ENCODE assay signal across 23 cellular contexts in genomic region chr16:4523686-4524085, GRCh38. TPM values are rescaled to one million over a fixed set of nuclear protein-coding genes. Genes with fewer than 3 reads are reported as not detected.
DNase-seq lines count a peak whose midpoint lies in the region; ATAC-seq and TF ChIP-seq lines count a peak whose summit lies in the region.
"Had no signal": no experiment of that assay in that cellular context is flagged by ENCODE, and none has a peak within 500 bp of the region (broad histone marks: within the 10 kb centered on the region; RNA-seq: fewer than 3 reads in every experiment).

No MANE protein-coding gene starts in this region.

- H3K27ac ChIP-seq in right cardiac atrium (ENCODE audit: low read length) (peak overlapping the region; percentile 12), RWPE1 (no peak overlapping the region)
- H3K27ac ChIP-seq in CD8-positive, alpha-beta memory T cell (ENCODE audit: low read depth, low read length): no peak overlapping the region
- H3K27ac ChIP-seq: A549, C4-2B, cardiac muscle cell, lower lobe of right lung, ovary had no signal

- no peak for ATAC-seq in right cardiac atrium
- no peak for ATAC-seq in stimulated activated effector memory CD8-positive, alpha-beta T cell treated with anti-CD3 and anti-CD28 coated beads, Interleukin-12 subunit alpha, Interleukin-12 subunit beta, amount 100 ng/mL, for 72 hours
- ATAC-seq: A549; activated CD4-positive, alpha-beta T cell treated with anti-CD3 and anti-CD28 coated beads for 36 hours; stimulated activated naive CD8-positive, alpha-beta T cell treated with anti-CD3 and anti-CD28 coated beads, Interleukin-15, amount 100 ng/mL, for 72 hours had no signal

- peak overlapping the region; percentile 58 for H3K27ac Mint-ChIP-seq in activated naive CD4-positive, alpha-beta T cell treated with anti-CD3 and anti-CD28 coated beads, Interleukin-2, amount 10 ng/mL, durations not matched to agents 7 days and 5 days
- H3K27ac Mint-ChIP-seq in stimulated activated effector memory CD8-positive, alpha-beta T cell treated with anti-CD3 and anti-CD28 coated beads, Interleukin-12 subunit alpha, Interleukin-12 subunit beta, amount 100 ng/mL, for 72 hours: peak overlapping the region; percentile 6
- peak overlapping the region in 1 of 8 donors; percentile 71 for H3K27ac Mint-ChIP-seq in CD8-positive, alpha-beta memory T cell
- H3K27ac Mint-ChIP-seq: activated CD4-positive, alpha-beta T cell treated with anti-CD3 and anti-CD28 coated beads for 36 hours; activated T-helper 2 cell treated with anti-CD3 and anti-CD28 coated beads, Interferon-gamma antibody, Interleukin-2, Interleukin-4, amounts not matched to agents 10 μg/mL and 5 μg/mL and 100 μg/mL, durations not matched to agents 14 hours and 24 hours and 36 hours had no signal

- H3K36me3 Mint-ChIP-seq in activated naive CD4-positive, alpha-beta T cell treated with anti-CD3 and anti-CD28 coated beads, Interleukin-2, amount 10 ng/mL, durations not matched to agents 7 days and 5 days: peaks cover 8% of the 10 kb centered on the region
- peaks cover 5% of the 10 kb centered on the region for H3K36me3 Mint-ChIP-seq in stimulated activated effector memory CD8-positive, alpha-beta T cell treated with anti-CD3 and anti-CD28 coated beads, Interleukin-12 subunit alpha, Interleukin-12 subunit beta, amount 100 ng/mL, for 72 hours
- peaks cover 0 to 20% (median 0%) of the 10 kb centered on the region in 3 donors for H3K36me3 Mint-ChIP-seq in CD8-positive, alpha-beta memory T cell
- H3K36me3 Mint-ChIP-seq: immature natural killer cell, naive B cell had no signal

- H3K4me3 ChIP-seq in adipocyte (ENCODE audit: low read length): no peak overlapping the region
- no peak overlapping the region for H3K4me3 ChIP-seq in right cardiac atrium (ENCODE audit: low read length)
- no peak overlapping the region for H3K4me3 ChIP-seq in CD8-positive, alpha-beta memory T cell (ENCODE audit: low read length)
- H3K4me3 ChIP-seq: A549, cardiac muscle cell, heart left ventricle, lower lobe of right lung, ovary had no signal

- H3K4me1 ChIP-seq in adipocyte (ENCODE audit: control insufficient read depth, insufficient read depth, low read length) (peaks cover 19% of the 10 kb centered on the region), right cardiac atrium (ENCODE audit: control insufficient read depth, insufficient read depth, low read length) (peaks cover 22% of the 10 kb centered on the region)
- peaks cover 9% of the 10 kb centered on the region for H3K4me1 ChIP-seq in CD8-positive, alpha-beta memory T cell (ENCODE audit: insufficient read depth, low read length)
- H3K4me1 ChIP-seq: A549 had no signal

- no peak for TF ChIP-seq CTCF in RWPE1 (conservative IDR thresholded peaks at IDR 0.05; ENCODE audit: low read depth)

- intact Hi-C loops in right cardiac atrium (cut with DNase I): no loop called here

- DNase-seq in activated naive CD4-positive, alpha-beta T cell treated with anti-CD3 and anti-CD28 coated beads, Interleukin-2, amount 10 ng/mL, durations not matched to agents 7 days and 5 days: no peak
- no peak for DNase-seq in activated naive CD4-positive, alpha-beta T cell treated with Interleukin-2 at 50 U/mL for 16 hours
- DNase-seq in adipocyte (ENCODE audit: low read depth) (no peak), right cardiac atrium (no peak), RWPE1 (ENCODE audit: low spot score) (no peak), superior temporal gyrus (ENCODE audit: extremely low spot score) (no peak)
- DNase-seq in stimulated activated effector memory CD8-positive, alpha-beta T cell treated with anti-CD3 and anti-CD28 coated beads, Interleukin-12 subunit alpha, Interleukin-12 subunit beta, amount 100 ng/mL, for 72 hours (ENCODE audit: low spot score in 2 of 2): no peak
- DNase-seq in CD8-positive, alpha-beta memory T cell: no peak
- DNase-seq: activated CD4-positive, alpha-beta T cell treated with anti-CD3 and anti-CD28 coated beads for 36 hours; immature natural killer cell; lower lobe of right lung; naive B cell; NCI-H1436 treated with DMSO at 0.1 percent for 48 hours; NCI-H226; ovary; stimulated activated naive CD8-positive, alpha-beta T cell treated with anti-CD3 and anti-CD28 coated beads, Interleukin-15, amount 100 ng/mL, for 72 hours had no signal

- 88% methylated on average over 4 of the region's 4 CpGs for WGBS in right cardiac atrium

- H3K27me3 ChIP-seq in adipocyte (replicated peaks; ENCODE audit: control insufficient read depth, insufficient read depth, low read length): no peaks in the 10 kb centered on the region
- no peaks in the 10 kb centered on the region for H3K27me3 ChIP-seq in right cardiac atrium (ENCODE audit: control insufficient read depth, insufficient read depth)
- no peaks in the 10 kb centered on the region for H3K27me3 ChIP-seq in CD8-positive, alpha-beta memory T cell (ENCODE audit: insufficient read depth, low read length, poor library complexity, severe bottlenecking)
- H3K27me3 ChIP-seq: cardiac muscle cell, heart left ventricle, ovary had no signal

- POLR2A ChIA-PET in RWPE1 (lab: Yijun Ruan, JAX; ENCODE audit: low non-redundant PET): no interaction called here
- POLR2A ChIA-PET in CD8-positive, alpha-beta memory T cell (lab: Charles Lee): no interaction called here

- H3K9me3 ChIP-seq in adipocyte (ENCODE audit: control insufficient read depth, low read length): no peaks in the 10 kb centered on the region
- no peaks in the 10 kb centered on the region for H3K9me3 ChIP-seq in right cardiac atrium (ENCODE audit: control insufficient read depth, low read length)
- no peaks in the 10 kb centered on the region for H3K9me3 ChIP-seq in CD8-positive, alpha-beta memory T cell (ENCODE audit: low read length)
- H3K9me3 ChIP-seq: A549, heart left ventricle, lower lobe of right lung, ovary had no signal

- no peaks in the 10 kb centered on the region for H3K27me3 Mint-ChIP-seq in activated naive CD4-positive, alpha-beta T cell treated with anti-CD3 and anti-CD28 coated beads, Interleukin-2, amount 10 ng/mL, durations not matched to agents 7 days and 5 days
- H3K27me3 Mint-ChIP-seq in CD8-positive, alpha-beta memory T cell: no peaks in the 10 kb centered on the region
- H3K27me3 Mint-ChIP-seq: activated CD4-positive, alpha-beta T cell treated with anti-CD3 and anti-CD28 coated beads for 36 hours; naive B cell; stimulated activated naive CD8-positive, alpha-beta T cell treated with anti-CD3 and anti-CD28 coated beads, Interleukin-15, amount 100 ng/mL, for 72 hours had no signal

- H3K36me3 ChIP-seq in adipocyte (ENCODE audit: control insufficient read depth, insufficient read depth, low read length, severe bottlenecking): no peaks in the 10 kb centered on the region
- H3K36me3 ChIP-seq in CD8-positive, alpha-beta memory T cell (ENCODE audit: insufficient read depth, low read length): peaks cover 4% of the 10 kb centered on the region
- H3K36me3 ChIP-seq: cardiac muscle cell, heart left ventricle, ovary had no signal

- H3K9me3 Mint-ChIP-seq in activated naive CD4-positive, alpha-beta T cell treated with anti-CD3 and anti-CD28 coated beads, Interleukin-2, amount 10 ng/mL, durations not matched to agents 7 days and 5 days: no peaks in the 10 kb centered on the region
- no peaks in the 10 kb centered on the region for H3K9me3 Mint-ChIP-seq in stimulated activated effector memory CD8-positive, alpha-beta T cell treated with anti-CD3 and anti-CD28 coated beads, Interleukin-12 subunit alpha, Interleukin-12 subunit beta, amount 100 ng/mL, for 72 hours
- H3K9me3 Mint-ChIP-seq in CD8-positive, alpha-beta memory T cell: no peaks in the 10 kb centered on the region
- H3K9me3 Mint-ChIP-seq: activated T-helper 2 cell treated with anti-CD3 and anti-CD28 coated beads, Interferon-gamma antibody, Interleukin-2, Interleukin-4, amounts not matched to agents 10 μg/mL and 5 μg/mL and 100 μg/mL, durations not matched to agents 14 hours and 24 hours and 36 hours; immature natural killer cell; stimulated activated naive CD8-positive, alpha-beta T cell treated with anti-CD3 and anti-CD28 coated beads, Interleukin-15, amount 100 ng/mL, for 72 hours had no signal

- H3K9ac ChIP-seq in adipocyte (ENCODE audit: low read length): peak overlapping the region; percentile 21

- no peak overlapping the region for H3K4me3 Mint-ChIP-seq in activated naive CD4-positive, alpha-beta T cell treated with anti-CD3 and anti-CD28 coated beads, Interleukin-2, amount 10 ng/mL, durations not matched to agents 7 days and 5 days
- no peak overlapping the region for H3K4me3 Mint-ChIP-seq in stimulated activated effector memory CD8-positive, alpha-beta T cell treated with anti-CD3 and anti-CD28 coated beads, Interleukin-12 subunit alpha, Interleukin-12 subunit beta, amount 100 ng/mL, for 72 hours
- no peak overlapping the region for H3K4me3 Mint-ChIP-seq in CD8-positive, alpha-beta memory T cell
- H3K4me3 Mint-ChIP-seq: activated CD4-positive, alpha-beta T cell treated with anti-CD3 and anti-CD28 coated beads for 36 hours; immature natural killer cell; naive B cell; stimulated activated naive CD8-positive, alpha-beta T cell treated with anti-CD3 and anti-CD28 coated beads, Interleukin-15, amount 100 ng/mL, for 72 hours had no signal

- CTCF ChIA-PET in activated naive CD4-positive, alpha-beta T cell treated with anti-CD3 and anti-CD28 coated beads, Interleukin-2, amount 10 ng/mL, durations not matched to agents 7 days and 5 days (lab: Charles Lee): interaction anchor here (0.6 to 1.2 kb wide), 2 partner anchors 18 to 446 kb away, joined by 4 read pairs; no protein-coding TSS in a partner anchor
- CTCF ChIA-PET in RWPE1 (lab: Yijun Ruan, JAX): no interaction called here
- CTCF ChIA-PET in CD8-positive, alpha-beta memory T cell (lab: Charles Lee): interaction anchor here (0.8 to 1.4 kb wide), 3 partner anchors 25 to 100 kb away, joined by 3 to 5 read pairs (median 3); no protein-coding TSS in a partner anchor

- peaks cover 21% of the 10 kb centered on the region for H3K4me1 Mint-ChIP-seq in activated naive CD4-positive, alpha-beta T cell treated with anti-CD3 and anti-CD28 coated beads, Interleukin-2, amount 10 ng/mL, durations not matched to agents 7 days and 5 days
- H3K4me1 Mint-ChIP-seq in stimulated activated effector memory CD8-positive, alpha-beta T cell treated with anti-CD3 and anti-CD28 coated beads, Interleukin-12 subunit alpha, Interleukin-12 subunit beta, amount 100 ng/mL, for 72 hours: peaks cover 12% of the 10 kb centered on the region
- H3K4me1 Mint-ChIP-seq in CD8-positive, alpha-beta memory T cell: peaks cover 10 to 25% (median 15%) of the 10 kb centered on the region in 3 donors

RNA-seq across cellular contexts. Expression of gene CDIP1, which starts 14.9 kb away (rescaled TPM):
- total RNA-seq in right cardiac atrium: 10 to 100 TPM; 34.2 to 46.8 (median 42.9) TPM
- polyA plus RNA-seq in right cardiac atrium: 36.8 TPM
- 10 to 100 TPM; 28.4 to 32.1 TPM for total RNA-seq in CD8-positive, alpha-beta memory T cell
- 21.8 TPM for polyA plus RNA-seq in CD8-positive, alpha-beta memory T cell

RNA-seq across cellular contexts. Expression of gene C16orf96, which starts 32.5 kb away (rescaled TPM):
- under 1 TPM in 3 of 4 donors, not detected in 1; 0.08 to 0.09 (median 0.08) TPM for total RNA-seq in right cardiac atrium
- 0.02 TPM for polyA plus RNA-seq in right cardiac atrium
- under 1 TPM; 0.07 to 0.11 TPM for total RNA-seq in CD8-positive, alpha-beta memory T cell
- polyA plus RNA-seq in CD8-positive, alpha-beta memory T cell: 0.05 TPM
- total RNA-seq: activated T-helper 2 cell treated with anti-CD3 and anti-CD28 coated beads, Interferon-gamma antibody, Interleukin-2, Interleukin-4, amounts not matched to agents 10 μg/mL and 5 μg/mL and 100 μg/mL, durations not matched to agents 14 hours and 24 hours and 36 hours; M059J had no signal
- polyA plus RNA-seq: fibroblast of lung, immature natural killer cell had no signal

RNA-seq across cellular contexts. Expression of gene HMOX2, which starts 47.5 kb away (rescaled TPM):
- 100 to 1,000 TPM in 1 of 4 donors, 10 to 100 TPM in 3; 89.6 to 104 (median 93.5) TPM for total RNA-seq in right cardiac atrium
- polyA plus RNA-seq in right cardiac atrium: 109 TPM
- 10 to 100 TPM; 87.5 to 95.2 TPM for total RNA-seq in CD8-positive, alpha-beta memory T cell
- 178 TPM for polyA plus RNA-seq in CD8-positive, alpha-beta memory T cell

RNA-seq across cellular contexts. Expression of gene NMRAL1, which starts 49.3 kb away (rescaled TPM):
- 10 to 100 TPM; 23.1 to 31.7 (median 27.1) TPM for total RNA-seq in right cardiac atrium
- polyA plus RNA-seq in right cardiac atrium: 26.6 TPM
- 10 to 100 TPM; 63.8 to 65.8 TPM for total RNA-seq in CD8-positive, alpha-beta memory T cell
- polyA plus RNA-seq in CD8-positive, alpha-beta memory T cell: 75.4 TPM
